ENCODE assay signal across 16 cellular contexts in genomic region chr5:149827501-149827990, GRCh38.
"Had no signal": no experiment of that assay in that cellular context is flagged by ENCODE, and none has a peak within 500 bp of the region (broad histone marks: within the 10 kb centered on the region; RNA-seq: fewer than 3 reads in every experiment).

No MANE protein-coding gene starts in this region.

- DNase-seq: activated B cell treated with CpG ODN at 0.5 μM for 24 hours; activated CD4-positive, alpha-beta T cell treated with anti-CD3 and anti-CD28 coated beads for 48 hours; activated CD8-positive, alpha-beta memory T cell treated with anti-CD3 and anti-CD28 coated beads, Interleukin-2, amount 50 U/mL, for 4 hours; activated CD8-positive, alpha-beta T cell treated with anti-CD3 and anti-CD28 coated beads, Interleukin-2, amount 10 ng/mL, durations not matched to agents 7 days and 5 days; activated effector memory CD4-positive, alpha-beta T cell treated with anti-CD3 and anti-CD28 coated beads, Interleukin-2, amount 50 U/mL, for 16 hours; activated naive CD8-positive, alpha-beta T cell treated with anti-CD3 and anti-CD28 coated beads, Interleukin-2, amount 10 ng/mL, durations not matched to agents 7 days and 5 days; activated T-cell treated with anti-CD3 and anti-CD28 coated beads, Interleukin-2, amount 50 U/mL, for 48 hours; endodermal cell; kidney; nephron progenitor cell; SJCRH30; stimulated activated naive B cell treated with anti-CD40 and anti-IgM and Interleukin-4, amounts not matched to agents 10 μg/mL and 1 μg/mL and 100 μg/mL, for 72 hours; T-helper 2 cell; tibial artery had no signal

- H3K27me3 ChIP-seq: breast epithelium, SJCRH30, tibial artery had no signal

- H3K9me3 ChIP-seq: breast epithelium, SJCRH30, tibial artery had no signal

- H3K4me1 ChIP-seq: breast epithelium, SJCRH30, tibial artery had no signal

- H3K27ac Mint-ChIP-seq: activated B cell treated with CpG ODN at 0.5 μM for 24 hours; activated CD8-positive, alpha-beta T cell treated with anti-CD3 and anti-CD28 coated beads, Interleukin-2, amount 10 ng/mL, durations not matched to agents 7 days and 5 days; activated naive CD8-positive, alpha-beta T cell treated with anti-CD3 and anti-CD28 coated beads, Interleukin-2, amount 10 ng/mL, durations not matched to agents 7 days and 5 days; endodermal cell; nephron progenitor cell; progenitor cell of endocrine pancreas; stimulated activated naive B cell treated with anti-CD40 and anti-IgM and Interleukin-4, amounts not matched to agents 10 μg/mL and 1 μg/mL and 100 μg/mL, for 72 hours had no signal

- H3K27me3 Mint-ChIP-seq: activated B cell treated with CpG ODN at 0.5 μM for 24 hours; activated naive CD8-positive, alpha-beta T cell treated with anti-CD3 and anti-CD28 coated beads, Interleukin-2, amount 10 ng/mL, durations not matched to agents 7 days and 5 days; stimulated activated naive B cell treated with anti-CD40 and anti-IgM and Interleukin-4, amounts not matched to agents 10 μg/mL and 1 μg/mL and 100 μg/mL, for 72 hours had no signal

- H3K4me3 Mint-ChIP-seq: activated B cell treated with CpG ODN at 0.5 μM for 24 hours; activated CD8-positive, alpha-beta T cell treated with anti-CD3 and anti-CD28 coated beads, Interleukin-2, amount 10 ng/mL, durations not matched to agents 7 days and 5 days; activated naive CD8-positive, alpha-beta T cell treated with anti-CD3 and anti-CD28 coated beads, Interleukin-2, amount 10 ng/mL, durations not matched to agents 7 days and 5 days; endodermal cell; nephron progenitor cell; stimulated activated naive B cell treated with anti-CD40 and anti-IgM and Interleukin-4, amounts not matched to agents 10 μg/mL and 1 μg/mL and 100 μg/mL, for 72 hours had no signal

- H3K9me3 Mint-ChIP-seq: activated B cell treated with CpG ODN at 0.5 μM for 24 hours; activated naive CD8-positive, alpha-beta T cell treated with anti-CD3 and anti-CD28 coated beads, Interleukin-2, amount 10 ng/mL, durations not matched to agents 7 days and 5 days; endodermal cell; nephron progenitor cell; stimulated activated naive B cell treated with anti-CD40 and anti-IgM and Interleukin-4, amounts not matched to agents 10 μg/mL and 1 μg/mL and 100 μg/mL, for 72 hours had no signal

- H3K36me3 ChIP-seq: breast epithelium, SJCRH30 had no signal

- H3K4me3 ChIP-seq: breast epithelium, SJCRH30, tibial artery had no signal

- H3K27ac ChIP-seq: breast epithelium, SJCRH30, tibial artery had no signal
